8 cellular contexts compared by ENCODE assay signal in genomic region chr19:39996218-39996810, GRCh38. TPM values are rescaled to one million over a fixed set of nuclear protein-coding genes. Genes with fewer than 3 reads are reported as not detected.
DNase-seq lines count a peak whose midpoint lies in the region; TF ChIP-seq lines count a peak whose summit lies in the region.

No MANE protein-coding gene starts in this region.

- TF ChIP-seq CTCF in fibroblast of villous mesenchyme (IDR thresholded peaks at IDR 0.05; ENCODE audit: insufficient read depth, low read depth, low read length) (no peak), neural crest cell (conservative IDR thresholded peaks at IDR 0.05) (no peak)

- peaks cover 9% of the 10 kb centered on the region for H3K9me3 Mint-ChIP-seq in neural crest cell

- H3K4me3 ChIP-seq in fibroblast of villous mesenchyme (ENCODE audit: low read depth, low read length), result peak overlapping the region; percentile 80

- H3K27ac Mint-ChIP-seq in neural crest cell (ENCODE audit: unreplicated experiment), result peak overlapping the region; percentile 90

- peak overlapping the region; percentile 91 for H3K4me3 Mint-ChIP-seq in neural crest cell

- H3K36me3 Mint-ChIP-seq in neural crest cell (ENCODE audit: low read depth), result peaks cover 22% of the 10 kb centered on the region

- DNase-seq in NCI-H2107 treated with DMSO at 0.1 percent for 48 hours (lab: John Stamatoyannopoulos, UW; ENCODE audit: unreplicated experiment) (peak; percentile 78), NCI-H2107 (lab: John Stamatoyannopoulos, UW) (no peak), H4 (ENCODE audit: low spot score) (peak; percentile 58), MV-4-11 (lab: John Stamatoyannopoulos, UW) (peak; percentile 73), fibroblast of villous mesenchyme (ENCODE audit: low read depth) (peak; percentile 57), neural crest cell (ENCODE audit: low read depth, low spot score) (peak; percentile 12), OCI-M2 (lab: John Stamatoyannopoulos, UW; ENCODE audit: unreplicated experiment) (no peak)
- DNase-seq in activated CD8-positive, alpha-beta memory T cell treated with anti-CD3 and anti-CD28 coated beads, Interleukin-2, amount 50 U/mL, for 4 hours, result peak; percentile 46

- peaks cover 30% of the 10 kb centered on the region for H3K4me1 Mint-ChIP-seq in neural crest cell

- no peaks in the 10 kb centered on the region for H3K27me3 Mint-ChIP-seq in neural crest cell (ENCODE audit: low read depth)

RNA-seq across cellular contexts. Expression of gene ZNF546, which starts 0.5 kb away (rescaled TPM):
- total RNA-seq in H4 (2014; rRNA removed; shearing (Covaris generic)), result 4.2 and 5.5 TPM in 2 replicates
- total RNA-seq in fibroblast of villous mesenchyme (3.9 and 8.2 TPM in 2 replicates), neural crest cell (5.3 and 6.5 TPM in 2 replicates)

RNA-seq across cellular contexts. Expression of gene PSMC4, which starts 25.3 kb away (rescaled TPM):
- 263 and 299 TPM in 2 replicates for total RNA-seq in H4 (2014; rRNA removed; shearing (Covaris generic))
- total RNA-seq in fibroblast of villous mesenchyme (106 and 116 TPM in 2 replicates), neural crest cell (114 and 118 TPM in 2 replicates)

RNA-seq across cellular contexts. Expression of gene ZNF780B, which starts 59.7 kb away (rescaled TPM):
- total RNA-seq in H4 (2014; rRNA removed; shearing (Covaris generic)), result 5.9 and 9.8 TPM in 2 replicates
- total RNA-seq in fibroblast of villous mesenchyme (12.9 and 13.4 TPM in 2 replicates), neural crest cell (27.3 and 28.5 TPM in 2 replicates)

Comparison
In these comparisons a context has a peak if more than half of its experiments do, and no peak if none do; other contexts are left out.
1. DNase-seq: peak in NCI-H2107 treated with DMSO at 0.1 percent for 48 hours (single experiment), H4 (single experiment), MV-4-11 (single experiment), activated CD8-positive, alpha-beta memory T cell treated with anti-CD3 and anti-CD28 coated beads, Interleukin-2, amount 50 U/mL, for 4 hours (single experiment), fibroblast of villous mesenchyme (single experiment) and neural crest cell (single experiment); none in NCI-H2107 (single experiment) and OCI-M2 (single experiment).